In the genomic region with DNA sequence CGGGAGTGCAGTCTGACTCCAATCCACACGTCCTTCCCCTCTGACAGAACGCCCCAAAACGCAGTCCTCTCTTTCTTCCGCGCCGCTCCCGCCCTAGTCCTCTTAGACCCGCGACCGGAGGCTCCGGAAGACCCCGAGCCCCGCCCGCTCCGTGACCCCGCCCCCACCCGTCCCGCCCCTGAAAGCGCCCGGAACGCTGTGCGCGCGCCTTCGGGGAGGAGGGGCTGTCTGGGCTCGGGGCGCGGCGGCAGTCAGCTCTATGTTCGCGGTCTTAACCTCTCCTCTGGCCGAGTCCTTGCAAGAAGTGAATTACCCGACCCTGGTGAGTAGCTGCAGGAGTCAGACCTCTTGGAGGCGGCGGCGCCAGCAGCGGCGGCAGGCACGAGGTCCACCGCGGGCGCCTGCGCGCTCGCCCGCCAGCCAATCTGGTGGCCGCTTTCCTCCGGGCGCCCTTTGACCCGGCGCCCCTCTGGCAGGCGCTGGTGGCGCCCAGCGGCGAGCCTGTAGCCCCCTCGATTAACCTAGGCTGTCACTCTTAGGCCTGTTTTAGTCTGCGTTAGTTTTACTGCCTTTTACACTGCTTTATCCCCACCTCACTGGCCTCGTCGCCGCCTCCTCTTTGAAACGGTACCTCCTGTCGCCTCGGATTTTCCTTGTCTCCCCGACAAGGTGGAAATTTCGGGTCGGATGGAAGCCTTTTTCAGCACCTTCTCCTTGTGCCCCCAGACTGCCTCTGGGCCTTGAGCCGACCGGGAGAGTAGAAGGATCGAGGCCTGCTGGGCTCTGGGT, we compare ENCODE assay signal across 8 cellular contexts. TPM values are rescaled to one million over a fixed set of nuclear protein-coding genes. Genes with fewer than 3 reads are reported as not detected.
A peak's percentile ranks its signal among the peaks of the same experiment; 100 is the strongest.
DNase-seq lines count a peak whose midpoint lies in the region; ATAC-seq and TF ChIP-seq lines count a peak whose summit lies in the region.

A gene with protein sequence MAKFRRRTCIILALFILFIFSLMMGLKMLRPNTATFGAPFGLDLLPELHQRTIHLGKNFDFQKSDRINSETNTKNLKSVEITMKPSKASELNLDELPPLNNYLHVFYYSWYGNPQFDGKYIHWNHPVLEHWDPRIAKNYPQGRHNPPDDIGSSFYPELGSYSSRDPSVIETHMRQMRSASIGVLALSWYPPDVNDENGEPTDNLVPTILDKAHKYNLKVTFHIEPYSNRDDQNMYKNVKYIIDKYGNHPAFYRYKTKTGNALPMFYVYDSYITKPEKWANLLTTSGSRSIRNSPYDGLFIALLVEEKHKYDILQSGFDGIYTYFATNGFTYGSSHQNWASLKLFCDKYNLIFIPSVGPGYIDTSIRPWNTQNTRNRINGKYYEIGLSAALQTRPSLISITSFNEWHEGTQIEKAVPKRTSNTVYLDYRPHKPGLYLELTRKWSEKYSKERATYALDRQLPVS (plus strand): TSS at position 219 of the 789 bp plus-strand sequence. CDS start 8,905 bp downstream, outside the sequence.

- peaks cover 45% of the 10 kb centered on the region for H3K4me1 Mint-ChIP-seq in activated T-helper 2 cell treated with anti-CD3 and anti-CD28 coated beads, Interferon-gamma antibody, Interleukin-2, Interleukin-4, amounts not matched to agents 10 μg/mL and 5 μg/mL and 100 μg/mL, durations not matched to agents 14 hours and 24 hours and 36 hours (ENCODE audit: low read depth)
- peaks cover 28% of the 10 kb centered on the region for H3K4me1 Mint-ChIP-seq in nephron

- no peaks in the 10 kb centered on the region for H3K9me3 Mint-ChIP-seq in activated T-helper 2 cell treated with anti-CD3 and anti-CD28 coated beads, Interferon-gamma antibody, Interleukin-2, Interleukin-4, amounts not matched to agents 10 μg/mL and 5 μg/mL and 100 μg/mL, durations not matched to agents 14 hours and 24 hours and 36 hours
- no peaks in the 10 kb centered on the region for H3K9me3 Mint-ChIP-seq in nephron

- H3K27ac ChIP-seq in RWPE2 (ENCODE audit: poor library complexity, severe bottlenecking): peak within 1 kb of the TSS; percentile 90

- H3K4me1 ChIP-seq in RWPE2 (ENCODE audit: insufficient read depth, poor library complexity, severe bottlenecking): peaks cover 15% of the 10 kb centered on the region

- TF ChIP-seq CTCF in LNCaP clone FGC (IDR thresholded peaks at IDR 0.05; ENCODE audit: control insufficient read depth, extremely low read depth, insufficient read depth) (no peak), RWPE2 (IDR thresholded peaks at IDR 0.05; ENCODE audit: poor library complexity, severe bottlenecking) (no peak), fibroblast of pulmonary artery (IDR thresholded peaks at IDR 0.05; ENCODE audit: low read length, missing control alignments) (no peak), nephron (IDR thresholded peaks at IDR 0.05; ENCODE audit: unreplicated experiment in 3 of 3) (no peak)

- peak within 1 kb of the TSS; percentile 95 for H3K4me3 Mint-ChIP-seq in activated T-helper 2 cell treated with anti-CD3 and anti-CD28 coated beads, Interferon-gamma antibody, Interleukin-2, Interleukin-4, amounts not matched to agents 10 μg/mL and 5 μg/mL and 100 μg/mL, durations not matched to agents 14 hours and 24 hours and 36 hours (ENCODE audit: low read depth)
- H3K4me3 Mint-ChIP-seq in nephron: peak within 1 kb of the TSS; percentile 96 to 100 (median 98)

- H3K36me3 Mint-ChIP-seq in activated T-helper 2 cell treated with anti-CD3 and anti-CD28 coated beads, Interferon-gamma antibody, Interleukin-2, Interleukin-4, amounts not matched to agents 10 μg/mL and 5 μg/mL and 100 μg/mL, durations not matched to agents 14 hours and 24 hours and 36 hours (ENCODE audit: low read depth): peaks cover 13% of the 10 kb centered on the region
- peaks cover 3% of the 10 kb centered on the region for H3K36me3 Mint-ChIP-seq in nephron (ENCODE audit: low read depth)

- H3K36me3 ChIP-seq in RWPE2 (ENCODE audit: low read depth): no peaks in the 10 kb centered on the region

- peak; percentile 88 for DNase-seq in EL
- peak; percentile 71 for DNase-seq in H4 (ENCODE audit: low spot score)
- peak; percentile 33 for DNase-seq in LNCaP clone FGC (ENCODE audit: low read depth)
- peak; percentile 79 for DNase-seq in RWPE2 (ENCODE audit: low spot score)
- peak; percentile 79 for DNase-seq in activated T-helper 2 cell treated with anti-CD3 and anti-CD28 coated beads, Interferon-gamma antibody, Interleukin-2, Interleukin-4, amounts not matched to agents 10 μg/mL and 5 μg/mL and 100 μg/mL, durations not matched to agents 14 hours and 24 hours and 36 hours (ENCODE audit: low spot score)
- DNase-seq in fibroblast of pulmonary artery (ENCODE audit: low read depth): peak; percentile 88
- peak; percentile 81 for DNase-seq in stimulated activated naive CD8-positive, alpha-beta T cell treated with anti-CD3 and anti-CD28 coated beads, Interleukin-15, Interleukin-2, amounts not matched to agents 100 U/mL and 50 U/mL, for 24 hours

- H3K9me3 ChIP-seq in RWPE2 (ENCODE audit: severe bottlenecking): no peaks in the 10 kb centered on the region

- H3K27me3 ChIP-seq in RWPE2 (ENCODE audit: insufficient read depth, poor library complexity, severe bottlenecking): no peaks in the 10 kb centered on the region

- H3K27ac Mint-ChIP-seq in activated T-helper 2 cell treated with anti-CD3 and anti-CD28 coated beads, Interferon-gamma antibody, Interleukin-2, Interleukin-4, amounts not matched to agents 10 μg/mL and 5 μg/mL and 100 μg/mL, durations not matched to agents 14 hours and 24 hours and 36 hours: peak within 1 kb of the TSS; percentile 99
- peak within 1 kb of the TSS; percentile 96 to 100 (median 98) for H3K27ac Mint-ChIP-seq in nephron

- H3K4me3 ChIP-seq in LNCaP clone FGC (ENCODE audit: low read depth, low read length) (peak within 1 kb of the TSS; percentile 82), RWPE2 (ENCODE audit: severe bottlenecking) (peak within 1 kb of the TSS; percentile 59), fibroblast of pulmonary artery (replicated peaks; ENCODE audit: low read depth, low read length) (peak within 1 kb of the TSS; percentile 87)

- peak; percentile 94 for ATAC-seq in RWPE2 (ENCODE audit: low read depth)
- ATAC-seq in stimulated activated naive CD8-positive, alpha-beta T cell treated with anti-CD3 and anti-CD28 coated beads, Interleukin-15, Interleukin-2, amounts not matched to agents 100 U/mL and 50 U/mL, for 24 hours: peak; percentile 95

- no peaks in the 10 kb centered on the region for H3K27me3 Mint-ChIP-seq in activated T-helper 2 cell treated with anti-CD3 and anti-CD28 coated beads, Interferon-gamma antibody, Interleukin-2, Interleukin-4, amounts not matched to agents 10 μg/mL and 5 μg/mL and 100 μg/mL, durations not matched to agents 14 hours and 24 hours and 36 hours (ENCODE audit: low read depth)
- no peaks in the 10 kb centered on the region for H3K27me3 Mint-ChIP-seq in nephron (ENCODE audit: low read depth)

- intact Hi-C loops in activated T-helper 2 cell treated with anti-CD3 and anti-CD28 coated beads, Interferon-gamma antibody, Interleukin-2, Interleukin-4, amounts not matched to agents 10 μg/mL and 5 μg/mL and 100 μg/mL, durations not matched to agents 14 hours and 24 hours and 36 hours (cut with micrococcal nuclease): loop anchor here (1.0 to 10.0 kb wide), 6 partner anchors 228 to 1707 kb away; a partner anchor contains a TSS

RNA-seq across cellular contexts. Expression of the gene that starts here (rescaled TPM):
- total RNA-seq in H4 (2014; rRNA removed; shearing (Covaris generic)): 8.5 and 12.3 TPM in 2 replicates
- total RNA-seq in activated T-helper 2 cell treated with anti-CD3 and anti-CD28 coated beads, Interferon-gamma antibody, Interleukin-2, Interleukin-4, amounts not matched to agents 10 μg/mL and 5 μg/mL and 100 μg/mL, durations not matched to agents 14 hours and 24 hours and 36 hours: 22.5 and 23.1 TPM in 2 replicates

Comparison
In these comparisons a context has a peak if more than half of its experiments do, and no peak if none do; other contexts are left out.
1. Peak in every context shown above with its lines: DNase-seq, ATAC-seq, H3K4me3 ChIP-seq and H3K27ac ChIP-seq.
2. DNase-seq: peak in every context shown above with its lines; median percentile 88 in EL; 88 in fibroblast of pulmonary artery; 81 in stimulated activated naive CD8-positive, alpha-beta T cell treated with anti-CD3 and anti-CD28 coated beads, Interleukin-15, Interleukin-2, amounts not matched to agents 100 U/mL and 50 U/mL, for 24 hours; 79 in RWPE2; 79 in activated T-helper 2 cell treated with anti-CD3 and anti-CD28 coated beads, Interferon-gamma antibody, Interleukin-2, Interleukin-4, amounts not matched to agents 10 μg/mL and 5 μg/mL and 100 μg/mL, durations not matched to agents 14 hours and 24 hours and 36 hours; 71 in H4; 33 in LNCaP clone FGC.